In the genomic region with DNA sequence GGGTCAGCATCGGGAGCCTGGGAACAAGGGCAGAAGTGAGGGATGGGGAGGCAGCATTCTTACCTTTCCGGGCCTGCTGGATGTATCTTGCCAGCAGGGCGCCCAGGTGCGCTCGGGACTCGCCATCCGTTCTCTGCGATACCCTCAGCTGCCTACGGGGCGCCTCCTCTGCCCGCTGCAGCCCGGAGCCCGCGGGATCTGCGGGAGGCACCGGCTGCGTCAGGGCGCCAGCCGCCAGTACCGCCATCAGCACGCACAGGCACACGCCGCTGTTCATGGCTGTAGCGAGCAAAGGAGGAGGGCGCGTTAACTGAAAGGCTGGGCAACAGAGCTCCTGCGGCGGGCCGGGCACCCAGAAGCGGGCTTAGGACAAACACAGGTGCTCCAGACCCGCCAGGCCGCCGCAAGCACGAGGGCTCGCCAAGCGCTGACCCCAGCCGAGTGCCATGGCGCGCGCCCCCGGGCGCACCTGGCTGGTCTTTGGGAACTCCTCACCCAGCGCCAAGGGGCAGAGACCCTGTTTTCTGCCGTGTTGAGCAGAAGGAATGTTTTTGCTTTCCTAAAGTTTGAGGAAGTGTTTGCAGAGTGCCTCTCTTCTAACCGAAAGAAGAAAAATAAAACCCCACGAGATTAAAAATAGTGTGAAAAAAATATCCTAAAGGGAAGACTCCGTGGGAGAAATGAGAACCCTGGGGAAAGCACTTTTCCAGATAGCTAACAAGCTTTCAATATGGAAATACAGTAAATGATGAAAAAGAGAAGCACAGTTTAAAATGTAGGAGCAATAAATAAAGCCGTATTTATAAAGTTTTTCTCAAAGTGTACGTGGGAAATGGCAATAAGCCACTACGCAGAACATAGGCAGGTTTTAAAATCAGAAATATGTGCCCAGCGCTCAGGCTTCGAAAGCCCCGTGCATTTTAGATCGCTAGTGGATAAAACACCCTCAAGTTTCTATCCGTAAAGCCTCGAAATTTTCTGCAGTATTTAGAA, we compare ENCODE assay signal across 9 cellular contexts. TPM values are rescaled to one million over a fixed set of nuclear protein-coding genes. Genes with fewer than 3 reads are reported as not detected.
DNase-seq lines count a peak whose midpoint lies in the region; ATAC-seq and TF ChIP-seq lines count a peak whose summit lies in the region.
"Had no signal": no experiment of that assay in that cellular context is flagged by ENCODE, and none has a peak within 500 bp of the region (broad histone marks: within the 10 kb centered on the region; RNA-seq: fewer than 3 reads in every experiment).

No MANE protein-coding gene starts in this region.

- CTCF ChIA-PET in activated naive CD4-positive, alpha-beta T cell treated with anti-CD3 and anti-CD28 coated beads for 36 hours (lab: Charles Lee) = interaction anchor here (1.8 to 2.3 kb wide), 2 partner anchors 16 to 180 kb away, joined by 4 to 8 read pairs; no protein-coding TSS in a partner anchor
- CTCF ChIA-PET in activated CD8-positive, alpha-beta T cell treated with anti-CD3 and anti-CD28 coated beads for 36 hours (lab: Charles Lee) = interaction anchor here (1.5 to 4.3 kb wide), 2 partner anchors 16 to 180 kb away, joined by 4 to 27 read pairs; no protein-coding TSS in a partner anchor

- no peaks in the 10 kb centered on the region for H3K36me3 Mint-ChIP-seq in activated naive CD4-positive, alpha-beta T cell treated with anti-CD3 and anti-CD28 coated beads for 36 hours (ENCODE audit: low read depth)
- H3K36me3 Mint-ChIP-seq in activated CD8-positive, alpha-beta T cell treated with anti-CD3 and anti-CD28 coated beads for 36 hours (ENCODE audit: low read depth) = no peaks in the 10 kb centered on the region
- H3K36me3 Mint-ChIP-seq in stimulated activated naive CD8-positive, alpha-beta T cell treated with anti-CD3 and anti-CD28 coated beads, Interleukin-15, Interleukin-2, amounts not matched to agents 100 ng/mL and 50 ng/mL, for 24 hours (ENCODE audit: low read depth) = no peaks in the 10 kb centered on the region
- no peaks in the 10 kb centered on the region for H3K36me3 Mint-ChIP-seq in HFFc6 (ENCODE audit: low read depth)
- H3K36me3 Mint-ChIP-seq: IgD-negative memory B cell had no signal

- peaks cover 9% of the 10 kb centered on the region for H3K4me1 Mint-ChIP-seq in activated naive CD4-positive, alpha-beta T cell treated with anti-CD3 and anti-CD28 coated beads for 36 hours (ENCODE audit: low read depth)
- H3K4me1 Mint-ChIP-seq in activated CD8-positive, alpha-beta T cell treated with anti-CD3 and anti-CD28 coated beads for 36 hours (ENCODE audit: low read depth) = peaks cover 8% of the 10 kb centered on the region
- H3K4me1 Mint-ChIP-seq in stimulated activated naive CD8-positive, alpha-beta T cell treated with anti-CD3 and anti-CD28 coated beads, Interleukin-15, Interleukin-2, amounts not matched to agents 100 ng/mL and 50 ng/mL, for 24 hours (ENCODE audit: low read depth) = peaks cover 11% of the 10 kb centered on the region
- peaks cover 21% of the 10 kb centered on the region for H3K4me1 Mint-ChIP-seq in HFFc6 (ENCODE audit: low read depth)

- peak; percentile 53 for ATAC-seq in activated CD8-positive, alpha-beta T cell treated with anti-CD3 and anti-CD28 coated beads for 36 hours
- ATAC-seq in HG03025 (IDR thresholded peaks at IDR 0.05; ENCODE audit: low FRiP score, unreplicated experiment) = no peak

- DNase-seq in activated naive CD4-positive, alpha-beta T cell treated with anti-CD3 and anti-CD28 coated beads for 36 hours = peak; percentile 32
- DNase-seq in activated naive CD4-positive, alpha-beta T cell treated with Interleukin-2 at 50 U/mL for 16 hours = no peak
- DNase-seq in activated CD8-positive, alpha-beta T cell treated with anti-CD3 and anti-CD28 coated beads for 36 hours = peak; percentile 37
- DNase-seq in HFFc6 (no peak), NCI-H187 treated with DMSO at 0.1 percent for 48 hours (lab: John Stamatoyannopoulos, UW) (no peak)

- intact Hi-C loops in activated naive CD4-positive, alpha-beta T cell treated with anti-CD3 and anti-CD28 coated beads for 36 hours (cut with micrococcal nuclease) = no loop called here
- intact Hi-C loops in activated CD8-positive, alpha-beta T cell treated with anti-CD3 and anti-CD28 coated beads for 36 hours (cut with micrococcal nuclease) = loop anchor here (5.0 kb wide), 1 partner anchor 164 kb away; no protein-coding TSS in a partner anchor

- peak overlapping the region; percentile 39 for H3K4me3 Mint-ChIP-seq in activated naive CD4-positive, alpha-beta T cell treated with anti-CD3 and anti-CD28 coated beads for 36 hours
- H3K4me3 Mint-ChIP-seq in activated CD8-positive, alpha-beta T cell treated with anti-CD3 and anti-CD28 coated beads for 36 hours = no peak overlapping the region
- H3K4me3 Mint-ChIP-seq in stimulated activated naive CD8-positive, alpha-beta T cell treated with anti-CD3 and anti-CD28 coated beads, Interleukin-15, Interleukin-2, amounts not matched to agents 100 ng/mL and 50 ng/mL, for 24 hours = peak overlapping the region; percentile 14
- H3K4me3 Mint-ChIP-seq in HFFc6 = no peak overlapping the region; the same call in 1 of the 2 replicates

- H3K9me3 ChIP-seq in iPS-18c (ENCODE audit: control insufficient read depth, insufficient read depth, low read length) = no peaks in the 10 kb centered on the region

- POLR2A ChIA-PET in activated CD8-positive, alpha-beta T cell treated with anti-CD3 and anti-CD28 coated beads for 36 hours (lab: Charles Lee) = no interaction called here

- no peaks in the 10 kb centered on the region for H3K9me3 Mint-ChIP-seq in activated naive CD4-positive, alpha-beta T cell treated with anti-CD3 and anti-CD28 coated beads for 36 hours
- H3K9me3 Mint-ChIP-seq in activated CD8-positive, alpha-beta T cell treated with anti-CD3 and anti-CD28 coated beads for 36 hours = no peaks in the 10 kb centered on the region
- H3K9me3 Mint-ChIP-seq in stimulated activated naive CD8-positive, alpha-beta T cell treated with anti-CD3 and anti-CD28 coated beads, Interleukin-15, Interleukin-2, amounts not matched to agents 100 ng/mL and 50 ng/mL, for 24 hours = no peaks in the 10 kb centered on the region
- H3K9me3 Mint-ChIP-seq in HFFc6 = no peaks in the 10 kb centered on the region

- H3K27ac Mint-ChIP-seq in activated naive CD4-positive, alpha-beta T cell treated with anti-CD3 and anti-CD28 coated beads for 36 hours = no peak overlapping the region
- no peak overlapping the region for H3K27ac Mint-ChIP-seq in activated CD8-positive, alpha-beta T cell treated with anti-CD3 and anti-CD28 coated beads for 36 hours
- H3K27ac Mint-ChIP-seq in stimulated activated naive CD8-positive, alpha-beta T cell treated with anti-CD3 and anti-CD28 coated beads, Interleukin-15, Interleukin-2, amounts not matched to agents 100 ng/mL and 50 ng/mL, for 24 hours = no peak overlapping the region
- no peak overlapping the region for H3K27ac Mint-ChIP-seq in HFFc6
- H3K27ac Mint-ChIP-seq: IgD-negative memory B cell had no signal

- H3K4me3 ChIP-seq in iPS-18c (ENCODE audit: insufficient read depth, low read depth, low read length) = peak overlapping the region; percentile 52; the same call in 1 of the 2 replicates

- peaks cover 56% of the 10 kb centered on the region for H3K27me3 Mint-ChIP-seq in activated naive CD4-positive, alpha-beta T cell treated with anti-CD3 and anti-CD28 coated beads for 36 hours (ENCODE audit: low read depth)
- H3K27me3 Mint-ChIP-seq in activated CD8-positive, alpha-beta T cell treated with anti-CD3 and anti-CD28 coated beads for 36 hours = peaks cover 58% of the 10 kb centered on the region
- peaks cover 78% of the 10 kb centered on the region for H3K27me3 Mint-ChIP-seq in stimulated activated naive CD8-positive, alpha-beta T cell treated with anti-CD3 and anti-CD28 coated beads, Interleukin-15, Interleukin-2, amounts not matched to agents 100 ng/mL and 50 ng/mL, for 24 hours
- peaks cover 46% of the 10 kb centered on the region for H3K27me3 Mint-ChIP-seq in HFFc6 (ENCODE audit: insufficient read depth)

- peak; percentile 17 for TF ChIP-seq CTCF in activated CD8-positive, alpha-beta T cell treated with anti-CD3 and anti-CD28 coated beads for 36 hours (IDR thresholded peaks at IDR 0.05)
- no peak for TF ChIP-seq CTCF in HFFc6 (IDR thresholded peaks at IDR 0.05)

RNA-seq across cellular contexts. Expression of gene CCK, which starts 2.3 kb away (rescaled TPM):
- total RNA-seq in activated naive CD4-positive, alpha-beta T cell treated with anti-CD3 and anti-CD28 coated beads for 36 hours = not detected
- total RNA-seq in activated CD8-positive, alpha-beta T cell treated with anti-CD3 and anti-CD28 coated beads for 36 hours = not detected
- total RNA-seq in HFFc6 (2021; fragmentation: NEBNext Ultra II Directional; extraction: Animal tissue kit (Norgen Biotek cat#: 25700)) = not detected

Comparison
In these comparisons a context has a peak if more than half of its experiments do, and no peak if none do; other contexts are left out.
1. DNase-seq: peak in activated naive CD4-positive, alpha-beta T cell treated with anti-CD3 and anti-CD28 coated beads for 36 hours (single experiment) and activated CD8-positive, alpha-beta T cell treated with anti-CD3 and anti-CD28 coated beads for 36 hours (single experiment); none in activated naive CD4-positive, alpha-beta T cell treated with Interleukin-2 at 50 U/mL for 16 hours (single experiment), HFFc6 (single experiment) and NCI-H187 treated with DMSO at 0.1 percent for 48 hours (single experiment).
2. H3K4me3 Mint-ChIP-seq: peak in activated naive CD4-positive, alpha-beta T cell treated with anti-CD3 and anti-CD28 coated beads for 36 hours (single experiment) and stimulated activated naive CD8-positive, alpha-beta T cell treated with anti-CD3 and anti-CD28 coated beads, Interleukin-15, Interleukin-2, amounts not matched to agents 100 ng/mL and 50 ng/mL, for 24 hours (single experiment); none in activated CD8-positive, alpha-beta T cell treated with anti-CD3 and anti-CD28 coated beads for 36 hours (single experiment) and HFFc6 (single experiment).